Comparison of ENCODE assay signal across 2 cellular contexts in the genomic region with DNA sequence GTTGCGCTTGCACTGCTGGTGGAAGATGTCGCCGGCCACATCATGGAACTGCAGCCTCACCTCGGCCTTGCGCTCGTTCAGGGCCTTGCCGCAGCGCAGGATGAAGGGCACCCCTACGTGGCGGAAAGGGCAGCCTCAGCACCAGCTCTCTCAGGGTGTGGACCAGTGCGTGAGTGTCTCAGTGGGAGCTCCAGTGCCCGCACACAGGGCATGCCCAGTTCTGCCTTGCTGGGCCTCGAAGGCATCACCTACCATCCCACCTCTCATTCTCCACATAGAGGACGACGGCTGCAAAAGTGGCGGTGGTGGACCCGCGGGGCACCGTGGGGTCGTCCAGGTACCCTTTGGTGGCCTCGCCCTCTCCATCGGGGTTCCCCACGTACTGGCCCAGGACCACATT.
TF ChIP-seq lines count a peak whose summit lies in the region.

No MANE protein-coding gene starts in this region.

TF ChIP-seq in HEK293, 187 proteins besides CTCF, POLR2A, EP300 and RAD21:
- peak; percentile 46; the same call in 1 of the 2 replicates for TF ChIP-seq HIC1 (tag by site-specific recombination; IDR thresholded peaks at IDR 0.05)
- no peak for TF ChIP-seq ZNF670 (tag by site-specific recombination; IDR thresholded peaks at IDR 0.05; ENCODE audit: low read depth)
- TF ChIP-seq ZNF214 (tag by site-specific recombination; IDR thresholded peaks at IDR 0.05; ENCODE audit: borderline replicate concordance): no peak

TF ChIP-seq in SK-N-SH, 30 proteins besides CTCF, POLR2A, EP300 and RAD21:
- TF ChIP-seq RFX5 (IDR thresholded peaks at IDR 0.05; ENCODE audit: low read length) (no peak), NRF1 (IDR thresholded peaks at IDR 0.05; ENCODE audit: low read depth, low read length) (no peak), GABPA (IDR thresholded peaks at IDR 0.05; ENCODE audit: low read depth) (no peak), FOXJ3 (CRISPR knock-in tag; IDR thresholded peaks at IDR 0.05) (no peak), RCOR1 (IDR thresholded peaks at IDR 0.05; ENCODE audit: low read length) (no peak), TEAD4 (IDR thresholded peaks at IDR 0.05; ENCODE audit: borderline replicate concordance, insufficient read depth) (no peak), JUND (IDR thresholded peaks at IDR 0.05) (no peak), FOXM1 (IDR thresholded peaks at IDR 0.05; ENCODE audit: low read depth) (no peak), IRF3 (IDR thresholded peaks at IDR 0.05; ENCODE audit: low read depth, low read length) (no peak), GATA2 (CRISPR knock-in tag; IDR thresholded peaks at IDR 0.05) (no peak), PBX3 (IDR thresholded peaks at IDR 0.05) (no peak), ZBTB33 (IDR thresholded peaks at IDR 0.05; ENCODE audit: borderline replicate concordance, low read depth) (no peak), SMC3 (IDR thresholded peaks at IDR 0.05; ENCODE audit: low read depth, low read length) (no peak), EZH2phosphoT487 (IDR thresholded peaks at IDR 0.05; ENCODE audit: borderline replicate concordance, low read depth) (no peak), FOSL2 (IDR thresholded peaks at IDR 0.05; ENCODE audit: borderline replicate concordance, low read depth) (no peak), POLR2AphosphoS5 (IDR thresholded peaks at IDR 0.05; ENCODE audit: low read depth, low read length) (no peak)
- TF ChIP-seq, protein P1, sequence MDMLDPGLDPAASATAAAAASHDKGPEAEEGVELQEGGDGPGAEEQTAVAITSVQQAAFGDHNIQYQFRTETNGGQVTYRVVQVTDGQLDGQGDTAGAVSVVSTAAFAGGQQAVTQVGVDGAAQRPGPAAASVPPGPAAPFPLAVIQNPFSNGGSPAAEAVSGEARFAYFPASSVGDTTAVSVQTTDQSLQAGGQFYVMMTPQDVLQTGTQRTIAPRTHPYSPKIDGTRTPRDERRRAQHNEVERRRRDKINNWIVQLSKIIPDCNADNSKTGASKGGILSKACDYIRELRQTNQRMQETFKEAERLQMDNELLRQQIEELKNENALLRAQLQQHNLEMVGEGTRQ (IDR thresholded peaks at IDR 0.05; ENCODE audit: borderline replicate concordance, low read depth, low read length): no peak
- TF ChIP-seq, protein P2, sequence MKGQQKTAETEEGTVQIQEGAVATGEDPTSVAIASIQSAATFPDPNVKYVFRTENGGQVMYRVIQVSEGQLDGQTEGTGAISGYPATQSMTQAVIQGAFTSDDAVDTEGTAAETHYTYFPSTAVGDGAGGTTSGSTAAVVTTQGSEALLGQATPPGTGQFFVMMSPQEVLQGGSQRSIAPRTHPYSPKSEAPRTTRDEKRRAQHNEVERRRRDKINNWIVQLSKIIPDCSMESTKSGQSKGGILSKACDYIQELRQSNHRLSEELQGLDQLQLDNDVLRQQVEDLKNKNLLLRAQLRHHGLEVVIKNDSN (IDR thresholded peaks at IDR 0.05; ENCODE audit: borderline replicate concordance, low read depth): no peak
